2 cellular contexts compared by ENCODE assay signal in the genomic region with DNA sequence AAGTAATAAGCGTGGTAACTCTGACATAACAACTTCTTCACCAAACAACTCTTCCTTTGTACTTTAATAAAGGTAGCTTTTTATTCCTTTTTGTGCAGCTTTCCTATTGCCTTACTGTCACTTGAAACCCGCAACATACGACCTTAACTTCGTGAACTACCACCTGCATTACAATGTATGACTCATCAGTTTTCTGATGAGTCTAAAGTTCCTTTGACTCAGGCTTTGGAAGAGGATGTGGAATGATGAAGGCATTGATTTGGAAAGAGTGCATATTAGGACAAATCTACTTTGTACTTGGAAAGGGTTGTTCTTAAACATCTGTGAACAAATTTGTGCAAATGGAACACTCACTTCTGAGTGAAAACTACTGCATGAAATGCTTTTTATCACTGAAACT.
TF ChIP-seq lines count a peak whose summit lies in the region.

No MANE protein-coding gene starts in this region.

TF ChIP-seq in H1, 55 proteins besides CTCF, POLR2A, EP300 and RAD21 (continues in another document):
- TF ChIP-seq SP1 (IDR thresholded peaks at IDR 0.05; ENCODE audit: low read depth, low read length) (no peak), RXRA (IDR thresholded peaks at IDR 0.05; ENCODE audit: insufficient read depth, low read depth, low read length) (no peak), RFX5 (IDR thresholded peaks at IDR 0.05; ENCODE audit: borderline replicate concordance, low read depth, low read length) (no peak), MAFK (IDR thresholded peaks at IDR 0.05; ENCODE audit: low read depth, low read length) (peak; percentile 80), TEAD4 (IDR thresholded peaks at IDR 0.05; ENCODE audit: low read depth, low read length) (no peak), KDM5A (IDR thresholded peaks at IDR 0.05; ENCODE audit: low read length) (no peak), RNF2 (IDR thresholded peaks at IDR 0.05; ENCODE audit: borderline replicate concordance, low read depth, low read length, missing control alignments, poor library complexity, severe bottlenecking) (no peak), NRF1 (IDR thresholded peaks at IDR 0.05; ENCODE audit: low read depth, low read length) (no peak), CTBP2 (IDR thresholded peaks at IDR 0.05; ENCODE audit: borderline replicate concordance, insufficient read depth, insufficient read length, low read length) (no peak), CBX5 (IDR thresholded peaks at IDR 0.05; ENCODE audit: low read depth, low read length) (no peak), CHD2 (IDR thresholded peaks at IDR 0.05; ENCODE audit: low read length) (no peak), KDM1A (IDR thresholded peaks at IDR 0.05; ENCODE audit: borderline replicate concordance, low read length) (no peak), ASH2L (IDR thresholded peaks at IDR 0.05; ENCODE audit: low read length) (no peak), JUND (IDR thresholded peaks at IDR 0.05; ENCODE audit: low read length) (peak; percentile 81), SP2 (IDR thresholded peaks at IDR 0.05; ENCODE audit: low read length) (no peak), CREB1 (IDR thresholded peaks at IDR 0.05) (no peak)
- TF ChIP-seq, protein P1, sequence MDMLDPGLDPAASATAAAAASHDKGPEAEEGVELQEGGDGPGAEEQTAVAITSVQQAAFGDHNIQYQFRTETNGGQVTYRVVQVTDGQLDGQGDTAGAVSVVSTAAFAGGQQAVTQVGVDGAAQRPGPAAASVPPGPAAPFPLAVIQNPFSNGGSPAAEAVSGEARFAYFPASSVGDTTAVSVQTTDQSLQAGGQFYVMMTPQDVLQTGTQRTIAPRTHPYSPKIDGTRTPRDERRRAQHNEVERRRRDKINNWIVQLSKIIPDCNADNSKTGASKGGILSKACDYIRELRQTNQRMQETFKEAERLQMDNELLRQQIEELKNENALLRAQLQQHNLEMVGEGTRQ (IDR thresholded peaks at IDR 0.05; ENCODE audit: low read length): no peak
- TF ChIP-seq, protein P2, sequence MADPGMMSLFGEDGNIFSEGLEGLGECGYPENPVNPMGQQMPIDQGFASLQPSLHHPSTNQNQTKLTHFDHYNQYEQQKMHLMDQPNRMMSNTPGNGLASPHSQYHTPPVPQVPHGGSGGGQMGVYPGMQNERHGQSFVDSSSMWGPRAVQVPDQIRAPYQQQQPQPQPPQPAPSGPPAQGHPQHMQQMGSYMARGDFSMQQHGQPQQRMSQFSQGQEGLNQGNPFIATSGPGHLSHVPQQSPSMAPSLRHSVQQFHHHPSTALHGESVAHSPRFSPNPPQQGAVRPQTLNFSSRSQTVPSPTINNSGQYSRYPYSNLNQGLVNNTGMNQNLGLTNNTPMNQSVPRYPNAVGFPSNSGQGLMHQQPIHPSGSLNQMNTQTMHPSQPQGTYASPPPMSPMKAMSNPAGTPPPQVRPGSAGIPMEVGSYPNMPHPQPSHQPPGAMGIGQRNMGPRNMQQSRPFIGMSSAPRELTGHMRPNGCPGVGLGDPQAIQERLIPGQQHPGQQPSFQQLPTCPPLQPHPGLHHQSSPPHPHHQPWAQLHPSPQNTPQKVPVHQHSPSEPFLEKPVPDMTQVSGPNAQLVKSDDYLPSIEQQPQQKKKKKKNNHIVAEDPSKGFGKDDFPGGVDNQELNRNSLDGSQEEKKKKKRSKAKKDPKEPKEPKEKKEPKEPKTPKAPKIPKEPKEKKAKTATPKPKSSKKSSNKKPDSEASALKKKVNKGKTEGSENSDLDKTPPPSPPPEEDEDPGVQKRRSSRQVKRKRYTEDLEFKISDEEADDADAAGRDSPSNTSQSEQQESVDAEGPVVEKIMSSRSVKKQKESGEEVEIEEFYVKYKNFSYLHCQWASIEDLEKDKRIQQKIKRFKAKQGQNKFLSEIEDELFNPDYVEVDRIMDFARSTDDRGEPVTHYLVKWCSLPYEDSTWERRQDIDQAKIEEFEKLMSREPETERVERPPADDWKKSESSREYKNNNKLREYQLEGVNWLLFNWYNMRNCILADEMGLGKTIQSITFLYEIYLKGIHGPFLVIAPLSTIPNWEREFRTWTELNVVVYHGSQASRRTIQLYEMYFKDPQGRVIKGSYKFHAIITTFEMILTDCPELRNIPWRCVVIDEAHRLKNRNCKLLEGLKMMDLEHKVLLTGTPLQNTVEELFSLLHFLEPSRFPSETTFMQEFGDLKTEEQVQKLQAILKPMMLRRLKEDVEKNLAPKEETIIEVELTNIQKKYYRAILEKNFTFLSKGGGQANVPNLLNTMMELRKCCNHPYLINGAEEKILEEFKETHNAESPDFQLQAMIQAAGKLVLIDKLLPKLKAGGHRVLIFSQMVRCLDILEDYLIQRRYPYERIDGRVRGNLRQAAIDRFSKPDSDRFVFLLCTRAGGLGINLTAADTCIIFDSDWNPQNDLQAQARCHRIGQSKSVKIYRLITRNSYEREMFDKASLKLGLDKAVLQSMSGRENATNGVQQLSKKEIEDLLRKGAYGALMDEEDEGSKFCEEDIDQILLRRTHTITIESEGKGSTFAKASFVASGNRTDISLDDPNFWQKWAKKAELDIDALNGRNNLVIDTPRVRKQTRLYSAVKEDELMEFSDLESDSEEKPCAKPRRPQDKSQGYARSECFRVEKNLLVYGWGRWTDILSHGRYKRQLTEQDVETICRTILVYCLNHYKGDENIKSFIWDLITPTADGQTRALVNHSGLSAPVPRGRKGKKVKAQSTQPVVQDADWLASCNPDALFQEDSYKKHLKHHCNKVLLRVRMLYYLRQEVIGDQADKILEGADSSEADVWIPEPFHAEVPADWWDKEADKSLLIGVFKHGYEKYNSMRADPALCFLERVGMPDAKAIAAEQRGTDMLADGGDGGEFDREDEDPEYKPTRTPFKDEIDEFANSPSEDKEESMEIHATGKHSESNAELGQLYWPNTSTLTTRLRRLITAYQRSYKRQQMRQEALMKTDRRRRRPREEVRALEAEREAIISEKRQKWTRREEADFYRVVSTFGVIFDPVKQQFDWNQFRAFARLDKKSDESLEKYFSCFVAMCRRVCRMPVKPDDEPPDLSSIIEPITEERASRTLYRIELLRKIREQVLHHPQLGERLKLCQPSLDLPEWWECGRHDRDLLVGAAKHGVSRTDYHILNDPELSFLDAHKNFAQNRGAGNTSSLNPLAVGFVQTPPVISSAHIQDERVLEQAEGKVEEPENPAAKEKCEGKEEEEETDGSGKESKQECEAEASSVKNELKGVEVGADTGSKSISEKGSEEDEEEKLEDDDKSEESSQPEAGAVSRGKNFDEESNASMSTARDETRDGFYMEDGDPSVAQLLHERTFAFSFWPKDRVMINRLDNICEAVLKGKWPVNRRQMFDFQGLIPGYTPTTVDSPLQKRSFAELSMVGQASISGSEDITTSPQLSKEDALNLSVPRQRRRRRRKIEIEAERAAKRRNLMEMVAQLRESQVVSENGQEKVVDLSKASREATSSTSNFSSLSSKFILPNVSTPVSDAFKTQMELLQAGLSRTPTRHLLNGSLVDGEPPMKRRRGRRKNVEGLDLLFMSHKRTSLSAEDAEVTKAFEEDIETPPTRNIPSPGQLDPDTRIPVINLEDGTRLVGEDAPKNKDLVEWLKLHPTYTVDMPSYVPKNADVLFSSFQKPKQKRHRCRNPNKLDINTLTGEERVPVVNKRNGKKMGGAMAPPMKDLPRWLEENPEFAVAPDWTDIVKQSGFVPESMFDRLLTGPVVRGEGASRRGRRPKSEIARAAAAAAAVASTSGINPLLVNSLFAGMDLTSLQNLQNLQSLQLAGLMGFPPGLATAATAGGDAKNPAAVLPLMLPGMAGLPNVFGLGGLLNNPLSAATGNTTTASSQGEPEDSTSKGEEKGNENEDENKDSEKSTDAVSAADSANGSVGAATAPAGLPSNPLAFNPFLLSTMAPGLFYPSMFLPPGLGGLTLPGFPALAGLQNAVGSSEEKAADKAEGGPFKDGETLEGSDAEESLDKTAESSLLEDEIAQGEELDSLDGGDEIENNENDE (IDR thresholded peaks at IDR 0.05; ENCODE audit: insufficient replicate concordance, low read length): no peak

TF ChIP-seq in HepG2, 621 proteins besides CTCF, POLR2A, EP300 and RAD21:
- TF ChIP-seq MAFF (IDR thresholded peaks at IDR 0.05; ENCODE audit: low read depth, low read length): peak; percentile 90
- no peak; the same call in 1 of the 2 replicates for TF ChIP-seq FOSL1 (CRISPR knock-in tag; IDR thresholded peaks at IDR 0.05; ENCODE audit: borderline replicate concordance)
- no peak for TF ChIP-seq ATF1 (CRISPR knock-in tag; IDR thresholded peaks at IDR 0.05)
- no peak for TF ChIP-seq GTF2F1 (IDR thresholded peaks at IDR 0.05; ENCODE audit: low read length)
- TF ChIP-seq FOSL2 (CRISPR knock-in tag; IDR thresholded peaks at IDR 0.05): peak; percentile 66
- peak; percentile 41; the same call in 1 of the 2 replicates for TF ChIP-seq MAFG (CRISPR knock-in tag; IDR thresholded peaks at IDR 0.05)
- no peak for TF ChIP-seq RXRB (CRISPR knock-in tag; IDR thresholded peaks at IDR 0.05; ENCODE audit: borderline replicate concordance)
- no peak for TF ChIP-seq MED8 (CRISPR knock-in tag; IDR thresholded peaks at IDR 0.05; ENCODE audit: insufficient replicate concordance)
- TF ChIP-seq, protein P3, sequence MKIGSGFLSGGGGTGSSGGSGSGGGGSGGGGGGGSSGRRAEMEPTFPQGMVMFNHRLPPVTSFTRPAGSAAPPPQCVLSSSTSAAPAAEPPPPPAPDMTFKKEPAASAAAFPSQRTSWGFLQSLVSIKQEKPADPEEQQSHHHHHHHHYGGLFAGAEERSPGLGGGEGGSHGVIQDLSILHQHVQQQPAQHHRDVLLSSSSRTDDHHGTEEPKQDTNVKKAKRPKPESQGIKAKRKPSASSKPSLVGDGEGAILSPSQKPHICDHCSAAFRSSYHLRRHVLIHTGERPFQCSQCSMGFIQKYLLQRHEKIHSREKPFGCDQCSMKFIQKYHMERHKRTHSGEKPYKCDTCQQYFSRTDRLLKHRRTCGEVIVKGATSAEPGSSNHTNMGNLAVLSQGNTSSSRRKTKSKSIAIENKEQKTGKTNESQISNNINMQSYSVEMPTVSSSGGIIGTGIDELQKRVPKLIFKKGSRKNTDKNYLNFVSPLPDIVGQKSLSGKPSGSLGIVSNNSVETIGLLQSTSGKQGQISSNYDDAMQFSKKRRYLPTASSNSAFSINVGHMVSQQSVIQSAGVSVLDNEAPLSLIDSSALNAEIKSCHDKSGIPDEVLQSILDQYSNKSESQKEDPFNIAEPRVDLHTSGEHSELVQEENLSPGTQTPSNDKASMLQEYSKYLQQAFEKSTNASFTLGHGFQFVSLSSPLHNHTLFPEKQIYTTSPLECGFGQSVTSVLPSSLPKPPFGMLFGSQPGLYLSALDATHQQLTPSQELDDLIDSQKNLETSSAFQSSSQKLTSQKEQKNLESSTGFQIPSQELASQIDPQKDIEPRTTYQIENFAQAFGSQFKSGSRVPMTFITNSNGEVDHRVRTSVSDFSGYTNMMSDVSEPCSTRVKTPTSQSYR (CRISPR knock-in tag; IDR thresholded peaks at IDR 0.05; ENCODE audit: borderline replicate concordance): no peak
- TF ChIP-seq CREB1 (IDR thresholded peaks at IDR 0.05): peak; percentile 58
- no peak for TF ChIP-seq CREB1 (CRISPR knock-in tag; IDR thresholded peaks at IDR 0.05)
- peak; percentile 93 to 97 for TF ChIP-seq MAFK (conservative IDR thresholded peaks at IDR 0.05 in 1 of 2, IDR thresholded peaks at IDR 0.05 in 1 of 2; ENCODE audit: low read length in 2 of 2)
- peak; percentile 97 for TF ChIP-seq NFE2L2 (IDR thresholded peaks at IDR 0.05; ENCODE audit: low read length)
- no peak for TF ChIP-seq REPIN1 (CRISPR knock-in tag; IDR thresholded peaks at IDR 0.05; ENCODE audit: borderline replicate concordance, low read depth)
- no peak for TF ChIP-seq ZNF530 (CRISPR knock-in tag; IDR thresholded peaks at IDR 0.05; ENCODE audit: low read depth)
- TF ChIP-seq NFE2 (CRISPR knock-in tag; IDR thresholded peaks at IDR 0.05): peak; percentile 10; the same call in 1 of the 2 replicates
- no peak for TF ChIP-seq SRSF4 (IDR thresholded peaks at IDR 0.05; ENCODE audit: low read depth, low read length, poor library complexity, severe bottlenecking)
- no peak for TF ChIP-seq ATAD3A (CRISPR knock-in tag; IDR thresholded peaks at IDR 0.05)
- TF ChIP-seq, protein P4, sequence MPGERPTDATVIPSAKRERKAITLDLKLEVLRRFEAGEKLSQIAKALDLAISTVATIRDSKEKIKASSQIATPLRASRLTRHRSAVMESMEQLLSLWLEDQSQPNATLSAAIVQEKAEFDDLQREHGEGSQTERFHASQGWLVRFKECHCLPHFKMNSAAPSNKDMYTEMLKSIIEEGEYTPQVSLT (CRISPR knock-in tag; IDR thresholded peaks at IDR 0.05; ENCODE audit: borderline replicate concordance, low read depth): no peak
